Comparison of ENCODE assay signal across 9 cellular contexts in the genomic region with DNA sequence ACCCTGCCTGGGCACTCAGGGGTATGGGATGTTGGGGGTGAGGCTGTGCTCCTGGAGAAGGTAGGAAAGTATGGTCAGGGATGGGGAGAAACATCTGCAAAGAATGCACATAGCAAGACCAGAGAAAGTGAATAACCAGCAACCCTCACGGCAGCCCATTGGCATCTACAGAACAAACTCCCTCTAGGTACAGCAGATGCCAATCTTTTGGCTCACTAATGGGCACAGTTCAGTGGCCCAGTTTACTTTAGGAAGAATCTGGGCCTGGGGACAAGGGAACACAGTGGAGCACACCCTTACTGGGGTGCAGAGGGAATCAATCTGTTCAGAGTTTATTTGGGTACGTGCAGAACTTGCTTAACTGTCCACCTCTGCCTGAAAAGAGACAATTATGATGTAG.
DNase-seq lines count a peak whose midpoint lies in the region; ATAC-seq and TF ChIP-seq lines count a peak whose summit lies in the region.
"Had no signal": no experiment of that assay in that cellular context is flagged by ENCODE, and none has a peak within 500 bp of the region (broad histone marks: within the 10 kb centered on the region; RNA-seq: fewer than 3 reads in every experiment).

No MANE protein-coding gene starts in this region.

- H3K4me1 ChIP-seq in esophagus (ENCODE audit: control insufficient read depth in 2 of 2, insufficient read depth in 2 of 2, low read length in 1 of 2) (peaks cover 0 to 6% of the 10 kb centered on the region in 2 donors), thoracic aorta (ENCODE audit: control insufficient read depth in 1 of 2, low read depth in 2 of 2) (peaks cover 16 to 26% of the 10 kb centered on the region in 2 donors), BE2C (peaks cover 22% of the 10 kb centered on the region)

- no peak for ATAC-seq in thoracic aorta (ENCODE audit: insufficient number of reproducible peaks, low FRiP score, low read depth)
- no peak for ATAC-seq in T-helper 17 cell

- H3K4me3 ChIP-seq in esophagus (ENCODE audit: low read depth in 1 of 2, low read length in 2 of 2) = no peak overlapping the region
- peak overlapping the region; percentile 29 for H3K4me3 ChIP-seq in thoracic aorta
- no peak overlapping the region for H3K4me3 ChIP-seq in BE2C (ENCODE audit: low read depth, low read length)

- peak overlapping the region; percentile 73 for H3K27ac Mint-ChIP-seq in activated T-cell treated with anti-CD3 and anti-CD28 coated beads, Interleukin-2, amount 50 U/mL, for 24 hours
- no peak overlapping the region for H3K27ac Mint-ChIP-seq in T-helper 17 cell

- no peaks in the 10 kb centered on the region for H3K36me3 Mint-ChIP-seq in activated T-cell treated with anti-CD3 and anti-CD28 coated beads, Interleukin-2, amount 50 U/mL, for 24 hours (ENCODE audit: low read depth)
- no peaks in the 10 kb centered on the region for H3K36me3 Mint-ChIP-seq in T-helper 17 cell (ENCODE audit: low read depth)
- H3K36me3 Mint-ChIP-seq: brain had no signal

- H3K9me3 ChIP-seq in esophagus (ENCODE audit: control insufficient read depth in 2 of 2, insufficient read depth in 1 of 2, low read depth in 1 of 2, low read length in 1 of 2) (no peaks in the 10 kb centered on the region), thoracic aorta (no peaks in the 10 kb centered on the region), BE2C (no peaks in the 10 kb centered on the region), T-helper 17 cell (ENCODE audit: control insufficient read depth, low read length, poor library complexity, severe bottlenecking) (no peaks in the 10 kb centered on the region)

- H3K27me3 ChIP-seq in esophagus (ENCODE audit: control insufficient read depth in 1 of 2, insufficient read depth in 2 of 2, low read length in 2 of 2) (no peaks in the 10 kb centered on the region), thoracic aorta (replicated peaks; ENCODE audit: insufficient read depth) (no peaks in the 10 kb centered on the region), BE2C (no peaks in the 10 kb centered on the region)

- TF ChIP-seq CTCF in thoracic aorta (IDR thresholded peaks at IDR 0.05) = no peak
- TF ChIP-seq CTCF in BE2C (IDR thresholded peaks at IDR 0.05; ENCODE audit: low read depth, low read length) = no peak

- H3K27me3 Mint-ChIP-seq in activated T-cell treated with anti-CD3 and anti-CD28 coated beads, Interleukin-2, amount 50 U/mL, for 24 hours = no peaks in the 10 kb centered on the region
- H3K27me3 Mint-ChIP-seq in T-helper 17 cell = no peaks in the 10 kb centered on the region

- 56 to 60% methylated on average over 2 of the region's 2 CpGs for WGBS in esophagus, 2 donors

- H3K36me3 ChIP-seq in esophagus (ENCODE audit: control insufficient read depth in 2 of 2, insufficient read depth in 2 of 2, low read length in 1 of 2) (no peaks in the 10 kb centered on the region), thoracic aorta (no peaks in the 10 kb centered on the region), BE2C (no peaks in the 10 kb centered on the region)

- H3K4me3 Mint-ChIP-seq in activated T-cell treated with anti-CD3 and anti-CD28 coated beads, Interleukin-2, amount 50 U/mL, for 24 hours = peak overlapping the region; percentile 23
- no peak overlapping the region for H3K4me3 Mint-ChIP-seq in T-helper 17 cell
- H3K4me3 Mint-ChIP-seq: brain had no signal

- peaks cover under 1% of the 10 kb centered on the region for H3K9me3 Mint-ChIP-seq in activated T-cell treated with anti-CD3 and anti-CD28 coated beads, Interleukin-2, amount 50 U/mL, for 24 hours
- H3K9me3 Mint-ChIP-seq: brain had no signal

- H3K27ac ChIP-seq in esophagus (ENCODE audit: low read depth in 2 of 2, low read length in 1 of 2) (peak overlapping the region; percentile 59 to 72), thoracic aorta (peak overlapping the region; percentile 59 to 61)

- no peak for DNase-seq in activated T-cell treated with anti-CD3 and anti-CD28 coated beads, Interleukin-2, amount 50 U/mL, for 24 hours
- no peak for DNase-seq in activated T-cell treated with anti-CD3 and anti-CD28 coated beads for 4 hours
- peak; percentile 43 for DNase-seq in HT1080 (ENCODE audit: low read depth)
- no peak for DNase-seq in thoracic aorta (ENCODE audit: low spot score)
- DNase-seq in putamen (ENCODE audit: low spot score) = no peak
- no peak for DNase-seq in BE2C
- DNase-seq in T-helper 17 cell = no peak

- H3K4me1 Mint-ChIP-seq in activated T-cell treated with anti-CD3 and anti-CD28 coated beads, Interleukin-2, amount 50 U/mL, for 24 hours (ENCODE audit: low read depth) = peaks cover 42% of the 10 kb centered on the region
- H3K4me1 Mint-ChIP-seq in T-helper 17 cell = peaks cover 31% of the 10 kb centered on the region
